ENCODE assay signal across 1 cellular context in the genomic region with DNA sequence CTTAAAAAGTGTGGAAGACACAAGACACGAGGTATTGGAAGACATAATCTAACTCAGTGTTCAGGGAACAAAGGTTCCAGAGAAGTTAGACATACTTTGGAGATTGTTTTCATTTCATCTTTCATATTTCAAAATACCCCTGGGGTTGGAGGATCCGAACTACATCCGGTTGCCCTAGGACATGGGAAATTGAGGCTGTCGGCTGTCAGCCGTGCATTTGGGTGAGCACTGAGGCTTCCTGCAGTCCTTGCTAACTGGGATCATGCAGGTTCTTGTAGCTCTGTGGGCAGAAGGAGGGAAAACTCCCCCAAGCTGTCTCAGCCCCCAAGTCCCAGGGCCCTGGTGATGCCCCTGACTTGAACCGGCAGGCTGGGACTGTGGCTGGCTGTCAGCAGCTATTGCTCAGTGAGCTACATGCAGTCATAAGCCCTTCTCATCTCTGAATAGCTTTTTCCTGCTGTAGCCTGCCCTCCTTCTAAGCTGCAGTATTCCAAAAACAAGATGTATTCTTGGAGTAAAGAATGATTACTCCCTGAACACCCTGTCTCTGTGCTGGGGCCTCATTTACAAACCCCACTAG.
TF ChIP-seq lines count a peak whose summit lies in the region.

No MANE protein-coding gene starts in this region.

TF ChIP-seq in IMR-90, 13 proteins besides CTCF, POLR2A, EP300 and RAD21:
- TF ChIP-seq BHLHE40 (IDR thresholded peaks at IDR 0.05; ENCODE audit: low read depth, low read length) (no peak), MAFK (IDR thresholded peaks at IDR 0.05; ENCODE audit: low read depth, low read length) (no peak), CHD1 (IDR thresholded peaks at IDR 0.05; ENCODE audit: low read depth, low read length) (no peak), CEBPB (IDR thresholded peaks at IDR 0.05; ENCODE audit: low read depth, low read length) (no peak), USF2 (IDR thresholded peaks at IDR 0.05; ENCODE audit: low read depth, low read length) (no peak)
